Comparison of ENCODE assay signal across 19 cellular contexts in the genomic region with DNA sequence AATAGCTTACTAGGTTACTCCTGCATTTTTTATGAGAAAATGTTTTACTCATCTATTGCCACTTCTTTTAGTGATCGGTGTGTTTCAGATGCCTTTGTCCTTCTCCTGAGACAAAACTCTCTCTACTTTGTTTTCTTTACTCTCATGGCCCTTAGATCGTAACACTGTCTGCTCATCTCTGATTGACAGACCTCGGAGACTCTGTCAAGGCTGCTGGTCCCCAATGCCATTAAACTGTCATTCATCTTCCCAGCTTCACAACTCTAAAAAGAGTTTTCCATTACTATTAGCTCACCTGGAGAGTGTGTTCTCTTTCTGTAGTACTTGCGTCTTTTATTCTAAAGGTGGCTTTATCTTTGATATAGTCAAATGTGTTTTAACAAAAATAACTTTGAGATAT.
A peak's percentile ranks its signal among the peaks of the same experiment; 100 is the strongest.
DNase-seq lines count a peak whose midpoint lies in the region; TF ChIP-seq lines count a peak whose summit lies in the region.
"Had no signal": no experiment of that assay in that cellular context is flagged by ENCODE, and none has a peak within 500 bp of the region (broad histone marks: within the 10 kb centered on the region; RNA-seq: fewer than 3 reads in every experiment).

No MANE protein-coding gene starts in this region.

- H3K27ac Mint-ChIP-seq in nephron = peak overlapping the region; percentile 5 to 90 (median 26)
- H3K27ac Mint-ChIP-seq: CD4-positive, CD25-positive, alpha-beta regulatory T cell; CD8-positive, alpha-beta memory T cell had no signal

- H3K9me3 ChIP-seq in OCI-LY3 (ENCODE audit: insufficient read depth, low read length) (no peaks in the 10 kb centered on the region), esophagus muscularis mucosa (no peaks in the 10 kb centered on the region)
- H3K9me3 ChIP-seq: BE2C had no signal

- H4K20me1 ChIP-seq in OCI-LY3 (ENCODE audit: insufficient read depth, low read length) = no peaks in the 10 kb centered on the region

- 63% methylated on average over 4 of the region's 4 CpGs for WGBS in esophagus muscularis mucosa

- intact Hi-C loops in esophagus muscularis mucosa (cut with DNase I) = no loop called here

- H3K27me3 Mint-ChIP-seq in nephron (ENCODE audit: low read depth) = no peaks in the 10 kb centered on the region
- H3K27me3 Mint-ChIP-seq: CD4-positive, CD25-positive, alpha-beta regulatory T cell; CD8-positive, alpha-beta memory T cell had no signal

- H3K79me2 ChIP-seq in OCI-LY3 (ENCODE audit: low read length) = no peaks in the 10 kb centered on the region

- H3K36me3 ChIP-seq in OCI-LY3 (replicated peaks; ENCODE audit: low read depth, low read length) = no peaks in the 10 kb centered on the region
- H3K36me3 ChIP-seq in esophagus muscularis mucosa = no peaks in the 10 kb centered on the region
- H3K36me3 ChIP-seq: BE2C had no signal

- no peak overlapping the region for H3K9ac ChIP-seq in OCI-LY3 (ENCODE audit: low read length)

- H3K4me3 Mint-ChIP-seq in nephron = no peak overlapping the region
- H3K4me3 Mint-ChIP-seq: CD4-positive, CD25-positive, alpha-beta regulatory T cell; CD8-positive, alpha-beta memory T cell had no signal

- H3K4me2 ChIP-seq in OCI-LY3 (ENCODE audit: low read length) = no peak overlapping the region

- H3K4me1 Mint-ChIP-seq in nephron = no peaks in the 10 kb centered on the region
- H3K4me1 Mint-ChIP-seq: CD4-positive, CD25-positive, alpha-beta regulatory T cell; CD8-positive, alpha-beta memory T cell had no signal

- TF ChIP-seq POLR2A in esophagus muscularis mucosa (IDR thresholded peaks at IDR 0.05; ENCODE audit: low read depth) = no peak

- peak; percentile 39 for DNase-seq in kidney glomerular epithelial cell (lab: John Stamatoyannopoulos, UW)
- DNase-seq in renal cortical epithelial cell (ENCODE audit: low read depth) = peak; percentile 12
- no peak for DNase-seq in retina
- no peak for DNase-seq in esophagus muscularis mucosa (ENCODE audit: extremely low spot score)
- DNase-seq in NCI-H526 treated with DMSO at 0.1 percent for 48 hours (lab: John Stamatoyannopoulos, UW) = no peak
- DNase-seq: BE2C; C1 segment of cervical spinal cord; CD4-positive, CD25-positive, alpha-beta regulatory T cell; CD8-positive, alpha-beta memory T cell; COR-L47; DMS 273 treated with DMSO at 0.1 percent for 48 hours; DMS53; DND-41; EL; GOT3; H7 had no signal

- TF ChIP-seq CTCF in OCI-LY3 (IDR thresholded peaks at IDR 0.05; ENCODE audit: low read depth, low read length) = no peak
- no peak for TF ChIP-seq CTCF in nephron (IDR thresholded peaks at IDR 0.05; ENCODE audit: unreplicated experiment in 3 of 3)
- no peak for TF ChIP-seq CTCF in esophagus muscularis mucosa (IDR thresholded peaks at IDR 0.05)

- no peaks in the 10 kb centered on the region for H3K27me3 ChIP-seq in OCI-LY3 (ENCODE audit: low read depth, low read length)
- H3K27me3 ChIP-seq in esophagus muscularis mucosa = no peaks in the 10 kb centered on the region
- H3K27me3 ChIP-seq: BE2C had no signal

- H3K4me1 ChIP-seq in OCI-LY3 (ENCODE audit: low read length) = no peaks in the 10 kb centered on the region
- H3K4me1 ChIP-seq in esophagus muscularis mucosa = no peaks in the 10 kb centered on the region
- H3K4me1 ChIP-seq: BE2C had no signal

- no peaks in the 10 kb centered on the region for H3K9me3 Mint-ChIP-seq in nephron

- no peaks in the 10 kb centered on the region for H3K36me3 Mint-ChIP-seq in nephron (ENCODE audit: low read depth)
- H3K36me3 Mint-ChIP-seq: CD4-positive, CD25-positive, alpha-beta regulatory T cell; CD8-positive, alpha-beta memory T cell had no signal

- H2AFZ ChIP-seq in OCI-LY3 (ENCODE audit: low read depth, low read length) = peak overlapping the region; percentile 56; the same call in 1 of the 2 replicates

- no peak overlapping the region for H3K27ac ChIP-seq in OCI-LY3 (ENCODE audit: low read length)
- H3K27ac ChIP-seq in esophagus muscularis mucosa (replicated peaks in 1 of 4) = no peak overlapping the region

- TF ChIP-seq EP300 in esophagus muscularis mucosa (IDR thresholded peaks at IDR 0.05) = no peak

- H3K4me3 ChIP-seq in OCI-LY3 (ENCODE audit: low read length) (no peak overlapping the region), esophagus muscularis mucosa (no peak overlapping the region)
- H3K4me3 ChIP-seq: GM12878 had no signal

Comparison
In these comparisons a context has a peak if more than half of its experiments do, and no peak if none do; other contexts are left out.
1. DNase-seq: peak in kidney glomerular epithelial cell (single experiment) and renal cortical epithelial cell (single experiment); none in retina (single experiment), esophagus muscularis mucosa (single experiment) and NCI-H526 treated with DMSO at 0.1 percent for 48 hours (single experiment).